In genomic region chr3:183073839-183074615, GRCh38 we compare ENCODE assay signal across 10 cellular contexts. TPM values are rescaled to one million over a fixed set of nuclear protein-coding genes. Genes with fewer than 3 reads are reported as not detected.
DNase-seq lines count a peak whose midpoint lies in the region; ATAC-seq, FAIRE-seq and TF ChIP-seq lines count a peak whose summit lies in the region.
"Had no signal": no experiment of that assay in that cellular context is flagged by ENCODE, and none has a peak within 500 bp of the region (broad histone marks: within the 10 kb centered on the region; RNA-seq: fewer than 3 reads in every experiment).

No MANE protein-coding gene starts in this region.

- H2BK15ac ChIP-seq in mesenchymal stem cell (ENCODE audit: low read depth, poor library complexity, severe bottlenecking): no peak overlapping the region

- H3K27ac ChIP-seq in brain microvascular endothelial cell: peak overlapping the region; percentile 8
- no peak overlapping the region for H3K27ac ChIP-seq in mesenchymal stem cell (ENCODE audit: low read length, poor library complexity, severe bottlenecking)
- H3K27ac ChIP-seq in small intestine (ENCODE audit: low read depth in 1 of 2, low read length in 1 of 2): no peak overlapping the region
- H3K27ac ChIP-seq: sigmoid colon had no signal

- H3K9me3 ChIP-seq in Caco-2 (no peaks in the 10 kb centered on the region), mesenchymal stem cell (ENCODE audit: control insufficient read depth, low read length) (peaks cover 1% of the 10 kb centered on the region), small intestine (ENCODE audit: control insufficient read depth, low read depth) (no peaks in the 10 kb centered on the region)
- H3K9me3 ChIP-seq: sigmoid colon had no signal

- H3K4me3 Mint-ChIP-seq in Caco-2 (ENCODE audit: unreplicated experiment): no peak overlapping the region
- no peak overlapping the region for H3K4me3 Mint-ChIP-seq in natural killer cell

- H2AFZ ChIP-seq in mesenchymal stem cell (ENCODE audit: low read depth, low read length): no peak overlapping the region

- H3K27me3 ChIP-seq in Caco-2 (replicated peaks; ENCODE audit: control insufficient read depth, insufficient read depth, low read length) (no peaks in the 10 kb centered on the region), brain microvascular endothelial cell (replicated peaks) (no peaks in the 10 kb centered on the region), mesenchymal stem cell (ENCODE audit: control insufficient read depth in 1 of 2, insufficient read depth in 1 of 2, low read length in 2 of 2) (no peaks in the 10 kb centered on the region), small intestine (ENCODE audit: control insufficient read depth in 2 of 2, insufficient read depth in 2 of 2, low read length in 2 of 2) (no peaks in the 10 kb centered on the region)
- H3K27me3 ChIP-seq: sigmoid colon had no signal

- no peak overlapping the region for H3K23ac ChIP-seq in mesenchymal stem cell (ENCODE audit: low read length in 2 of 2)

- FAIRE-seq in small intestine (lab: Jason Lieb, UNC): no peak

- H3K9ac ChIP-seq in mesenchymal stem cell (ENCODE audit: low read length): peak overlapping the region; percentile 23

- no peak overlapping the region for H2BK5ac ChIP-seq in mesenchymal stem cell (ENCODE audit: low read depth, low read length, poor library complexity, severe bottlenecking)

- H2BK120ac ChIP-seq in mesenchymal stem cell (ENCODE audit: low read depth, low read length): no peak overlapping the region

- H3K4me1 Mint-ChIP-seq in Caco-2 (ENCODE audit: low read depth, unreplicated experiment) (peaks cover 12% of the 10 kb centered on the region), natural killer cell (peaks cover 0 to 5% of the 10 kb centered on the region in 2 donors)

- no peak for TF ChIP-seq CTCF in Caco-2 (IDR thresholded peaks at IDR 0.05; ENCODE audit: insufficient read depth in 1 of 2, low read depth in 1 of 2, low read length in 1 of 2, severe bottlenecking in 1 of 2, unreplicated experiment in 1 of 2)
- TF ChIP-seq CTCF in brain microvascular endothelial cell (IDR thresholded peaks at IDR 0.05; ENCODE audit: low read depth, low read length, missing control alignments): no peak
- TF ChIP-seq CTCF in natural killer cell (IDR thresholded peaks at IDR 0.05): no peak

- H3K27me3 Mint-ChIP-seq in Caco-2 (ENCODE audit: insufficient read depth, unreplicated experiment) (no peaks in the 10 kb centered on the region), natural killer cell (ENCODE audit: low read depth in 2 of 2) (no peaks in the 10 kb centered on the region)

- H3K14ac ChIP-seq in mesenchymal stem cell (ENCODE audit: low read length in 2 of 2): no peak overlapping the region

- peaks cover 15% of the 10 kb centered on the region for H3K4me1 ChIP-seq in Caco-2
- H3K4me1 ChIP-seq in mesenchymal stem cell (ENCODE audit: control insufficient read depth, insufficient read depth, low read depth, low read length): no peaks in the 10 kb centered on the region
- no peaks in the 10 kb centered on the region for H3K4me1 ChIP-seq in small intestine (ENCODE audit: control insufficient read depth in 2 of 2, insufficient read depth in 1 of 2, low read depth in 1 of 2, low read length in 1 of 2)
- H3K4me1 ChIP-seq: sigmoid colon had no signal

- H3K4ac ChIP-seq in mesenchymal stem cell (ENCODE audit: low read depth in 1 of 2, low read length in 2 of 2): no peak overlapping the region

- no peak overlapping the region for H2BK12ac ChIP-seq in mesenchymal stem cell (ENCODE audit: low read length in 2 of 2)

- intact Hi-C loops in Caco-2 (cut with micrococcal nuclease; ENCODE audit: unreplicated experiment) (no loop called here), natural killer cell (cut with micrococcal nuclease) (no loop called here)

- H3K9me3 Mint-ChIP-seq in Caco-2 (ENCODE audit: unreplicated experiment): no peaks in the 10 kb centered on the region
- H3K9me3 Mint-ChIP-seq in natural killer cell: peaks cover 0 to 2% of the 10 kb centered on the region in 2 donors

- no peak overlapping the region for H3K4me2 ChIP-seq in mesenchymal stem cell (ENCODE audit: low read length, poor library complexity, severe bottlenecking)

- CTCF ChIA-PET in Caco-2 (lab: Charles Lee): interaction anchor here (1.0 kb wide), 1 partner anchor 12 kb away, joined by 5 read pairs; no protein-coding TSS in a partner anchor

- WGBS in mesenchymal stem cell: 59% methylated on average over 6 of the region's 8 CpGs
- WGBS in small intestine, 3 donors: 72 to 87% (median 82%) methylated on average over 8 of the region's 8 CpGs

- POLR2A ChIA-PET in Caco-2 (lab: Charles Lee): no interaction called here

- no peak overlapping the region for H4K91ac ChIP-seq in mesenchymal stem cell (ENCODE audit: low read length)

- peak overlapping the region; percentile 29 for H3K27ac Mint-ChIP-seq in Caco-2 (ENCODE audit: unreplicated experiment)
- H3K27ac Mint-ChIP-seq in natural killer cell: peak overlapping the region in 1 of 2 donors; percentile 3

- no peak overlapping the region for H2AK5ac ChIP-seq in mesenchymal stem cell (ENCODE audit: low read length, severe bottlenecking)

- no TSS peak for BruUV-seq in Caco-2 (replicated peaks; lab: Mats Ljungman, UMichigan)

- H4K8ac ChIP-seq in mesenchymal stem cell (ENCODE audit: low read length): no peak overlapping the region

- H3K36me3 Mint-ChIP-seq in Caco-2 (ENCODE audit: insufficient read depth, unreplicated experiment) (peaks cover 25% of the 10 kb centered on the region), natural killer cell (no peaks in the 10 kb centered on the region)

- no peak overlapping the region for H3K18ac ChIP-seq in mesenchymal stem cell (ENCODE audit: low read depth in 1 of 2, low read length in 2 of 2)

- DNase-seq in Caco-2 (no peak), MV-4-11 (lab: John Stamatoyannopoulos, UW) (peak; percentile 60), brain microvascular endothelial cell (peak; percentile 16), mesenchymal stem cell (peak; percentile 19), natural killer cell (no peak), small intestine (no peak)
- no peak for DNase-seq in stimulated activated CD4-positive, alpha-beta T cell treated with anti-CD3 and anti-CD28 coated beads, Interleukin-2, amount 100 ng/mL, for 48 hours
- DNase-seq: activated CD8-positive, alpha-beta memory T cell treated with anti-CD3 and anti-CD28 coated beads for 24 hours; sigmoid colon had no signal

- H3K36me3 ChIP-seq in Caco-2 (ENCODE audit: control insufficient read depth, insufficient read depth, low read length): no peaks in the 10 kb centered on the region
- peaks cover 2% of the 10 kb centered on the region for H3K36me3 ChIP-seq in brain microvascular endothelial cell (replicated peaks)
- H3K36me3 ChIP-seq in mesenchymal stem cell (ENCODE audit: control insufficient read depth in 1 of 2, insufficient read depth in 2 of 2, low read depth in 1 of 2, low read length in 2 of 2): peaks cover 7 to 45% of the 10 kb centered on the region in 2 experiments
- peaks cover 0 to 7% of the 10 kb centered on the region in 2 donors for H3K36me3 ChIP-seq in small intestine (ENCODE audit: control insufficient read depth in 2 of 2, insufficient read depth in 2 of 2, low read length in 2 of 2)

- H3K79me1 ChIP-seq in mesenchymal stem cell (replicated peaks; ENCODE audit: low read length, poor library complexity, severe bottlenecking): peaks cover 2% of the 10 kb centered on the region

- ATAC-seq in GM21360 (IDR thresholded peaks at IDR 0.05; ENCODE audit: unreplicated experiment) (no peak), natural killer cell (no peak)

- H3K4me3 ChIP-seq in Caco-2 (ENCODE audit: low read depth, low read length) (no peak overlapping the region), brain microvascular endothelial cell (ENCODE audit: low read depth, low read length) (no peak overlapping the region), mesenchymal stem cell (ENCODE audit: insufficient read depth in 1 of 2, low read depth in 1 of 2, low read length in 2 of 2) (no peak overlapping the region), small intestine (ENCODE audit: low read depth in 1 of 2, low read length in 2 of 2) (no peak overlapping the region)
- H3K4me3 ChIP-seq: sigmoid colon had no signal

- in situ Hi-C loops in brain microvascular endothelial cell (cut with HindIII; ENCODE audit: low pct_ligation_motif_present, low sequenced_read_pairs): no loop called here

RNA-seq across cellular contexts. Expression of gene MCCC1, which starts 25.3 kb away (rescaled TPM):
- 26.2 and 42.8 TPM in 2 replicates for total RNA-seq in Caco-2 (2022)
- polyA plus RNA-seq in mesenchymal stem cell (2013, experiment 1 of 2): 8.6 TPM
- 8.3 TPM for polyA plus RNA-seq in mesenchymal stem cell (2013, experiment 2 of 2)
- 10 to 100 TPM; 18.4 to 23.0 (median 21.7) TPM for total RNA-seq in natural killer cell
- 10 to 100 TPM; 22.6 to 30.6 (median 26.2) TPM for polyA plus RNA-seq in small intestine

Comparison
In these comparisons a context has a peak if more than half of its experiments do, and no peak if none do; other contexts are left out.
1. DNase-seq: peak in MV-4-11 (single experiment), brain microvascular endothelial cell (single experiment) and mesenchymal stem cell (single experiment); none in Caco-2 (0 of 2), stimulated activated CD4-positive, alpha-beta T cell treated with anti-CD3 and anti-CD28 coated beads, Interleukin-2, amount 100 ng/mL, for 48 hours (0 of 2), natural killer cell (single experiment) and small intestine (single experiment).